In the genomic region with DNA sequence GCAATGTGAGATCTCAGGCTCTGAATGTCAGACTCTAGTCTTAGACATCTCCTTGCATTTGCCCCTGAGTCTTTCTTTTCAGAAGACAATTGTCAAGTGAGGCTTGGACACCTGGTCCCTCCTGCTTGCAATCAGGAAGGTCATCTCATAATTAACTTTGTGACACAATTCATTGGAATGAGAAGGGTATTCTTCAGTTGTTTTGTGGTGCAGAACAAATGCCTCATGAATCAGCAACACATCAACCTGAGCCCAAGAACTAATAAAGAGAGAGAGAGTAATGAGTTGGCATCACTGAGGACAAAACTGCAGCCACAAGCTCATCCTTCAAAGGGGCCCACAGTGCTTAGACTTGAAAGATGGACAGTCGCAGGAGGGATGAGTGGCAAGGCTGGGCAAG, we compare ENCODE assay signal across 23 cellular contexts.
DNase-seq lines count a peak whose midpoint lies in the region; TF ChIP-seq lines count a peak whose summit lies in the region.
"Had no signal": no experiment of that assay in that cellular context is flagged by ENCODE, and none has a peak within 500 bp of the region (broad histone marks: within the 10 kb centered on the region; RNA-seq: fewer than 3 reads in every experiment).

No MANE protein-coding gene starts in this region.

- TF ChIP-seq CTCF in esophagus muscularis mucosa (IDR thresholded peaks at IDR 0.05) = no peak

- TF ChIP-seq POLR2A in esophagus muscularis mucosa (IDR thresholded peaks at IDR 0.05; ENCODE audit: low read depth) = no peak

- no peak overlapping the region for H3K27ac ChIP-seq in esophagus muscularis mucosa (replicated peaks in 1 of 4)
- H3K27ac ChIP-seq: 22Rv1; A549; BLaER1 treated with 17β-estradiol and CSF1 and Interleukin-3, amounts not matched to agents 10 nM and 100 nM; C4-2B had no signal

- in situ Hi-C loops in Caki2 (cut with HindIII; ENCODE audit: low pct_unique_long_range_greater_than_20kb, low sequenced_read_pairs) = no loop called here

- no peak for TF ChIP-seq EP300 in esophagus muscularis mucosa (IDR thresholded peaks at IDR 0.05)

- no peaks in the 10 kb centered on the region for H3K27me3 ChIP-seq in esophagus muscularis mucosa
- H3K27me3 ChIP-seq: BLaER1 treated with 17β-estradiol and CSF1 and Interleukin-3, amounts not matched to agents 10 nM and 100 nM had no signal

- H3K36me3 ChIP-seq in esophagus muscularis mucosa = no peaks in the 10 kb centered on the region
- H3K36me3 ChIP-seq: BLaER1 treated with 17β-estradiol and CSF1 and Interleukin-3, amounts not matched to agents 10 nM and 100 nM had no signal

- intact Hi-C loops in esophagus muscularis mucosa (cut with DNase I) = no loop called here

- H3K9me3 ChIP-seq in esophagus muscularis mucosa = no peaks in the 10 kb centered on the region
- H3K9me3 ChIP-seq: A549; BLaER1 treated with 17β-estradiol and CSF1 and Interleukin-3, amounts not matched to agents 10 nM and 100 nM; Caco-2 had no signal

- DNase-seq in Caki2 (ENCODE audit: low read depth) (peak; percentile 36), esophagus muscularis mucosa (ENCODE audit: extremely low spot score) (peak; percentile 60), kidney glomerular epithelial cell (lab: John Stamatoyannopoulos, UW) (peak; percentile 31), renal cortical epithelial cell (ENCODE audit: low read depth) (peak; percentile 84), NCI-H446 treated with DMSO at 0.1 percent for 48 hours (lab: John Stamatoyannopoulos, UW) (no peak), SW480 (ENCODE audit: low spot score) (no peak), cerebellar nuclear complex (lab: John Stamatoyannopoulos, UW) (no peak)
- DNase-seq: AML-193; Caco-2; CD4-positive, alpha-beta T cell; CD8-positive, alpha-beta T cell; DMS 273 treated with DMSO at 0.1 percent for 48 hours; DMS153; DMS53; DMS79; DND-41; EL; GDM1 had no signal

- H3K4me3 ChIP-seq in esophagus muscularis mucosa = no peak overlapping the region
- H3K4me3 ChIP-seq: A549; BLaER1 treated with 17β-estradiol and CSF1 and Interleukin-3, amounts not matched to agents 10 nM and 100 nM; GM12878 had no signal

- 88% methylated on average over 1 of the region's 1 CpG for WGBS in esophagus muscularis mucosa

- no peaks in the 10 kb centered on the region for H3K4me1 ChIP-seq in esophagus muscularis mucosa
- H3K4me1 ChIP-seq: A549, Caco-2 had no signal

Comparison
In these comparisons a context has a peak if more than half of its experiments do, and no peak if none do; other contexts are left out.
1. DNase-seq: peak in Caki2 (single experiment), esophagus muscularis mucosa (single experiment), kidney glomerular epithelial cell (single experiment) and renal cortical epithelial cell (single experiment); none in NCI-H446 treated with DMSO at 0.1 percent for 48 hours (single experiment), SW480 (single experiment) and cerebellar nuclear complex (0 of 2).